In the genomic region with DNA sequence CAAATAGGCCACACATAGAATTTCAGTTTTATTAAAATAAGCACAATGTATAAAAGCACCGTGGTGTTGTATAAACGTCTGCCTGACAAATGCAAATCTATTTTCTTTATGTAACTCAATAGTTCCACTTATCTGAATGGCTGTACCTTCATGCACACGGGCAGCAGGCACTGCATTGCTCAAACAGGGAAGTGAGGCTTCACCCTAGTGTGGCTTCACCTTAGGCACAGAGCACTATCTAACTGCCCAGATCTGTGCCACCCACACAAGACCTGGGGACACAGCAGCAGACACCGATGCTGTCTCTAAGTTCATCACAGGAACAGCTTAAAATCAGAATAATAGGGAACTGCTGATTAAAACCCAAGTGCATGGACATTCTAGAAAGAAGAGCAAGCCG, we compare ENCODE assay signal across 1 cellular context.
TF ChIP-seq lines count a peak whose summit lies in the region.

No MANE protein-coding gene starts in this region.

TF ChIP-seq in K562, 482 proteins besides CTCF, POLR2A, EP300 and RAD21:
- TF ChIP-seq SREBF1 (IDR thresholded peaks at IDR 0.05; ENCODE audit: borderline replicate concordance, low read depth, low read length) = no peak
- no peak for TF ChIP-seq SIN3B (IDR thresholded peaks at IDR 0.05; ENCODE audit: low read depth)
- TF ChIP-seq ZNF785 (CRISPR knock-in tag; IDR thresholded peaks at IDR 0.05) = no peak
- TF ChIP-seq POU5F1 (IDR thresholded peaks at IDR 0.05; ENCODE audit: borderline replicate concordance, low read depth, low read length, partially characterized antibody) = no peak
- TF ChIP-seq, protein P1, sequence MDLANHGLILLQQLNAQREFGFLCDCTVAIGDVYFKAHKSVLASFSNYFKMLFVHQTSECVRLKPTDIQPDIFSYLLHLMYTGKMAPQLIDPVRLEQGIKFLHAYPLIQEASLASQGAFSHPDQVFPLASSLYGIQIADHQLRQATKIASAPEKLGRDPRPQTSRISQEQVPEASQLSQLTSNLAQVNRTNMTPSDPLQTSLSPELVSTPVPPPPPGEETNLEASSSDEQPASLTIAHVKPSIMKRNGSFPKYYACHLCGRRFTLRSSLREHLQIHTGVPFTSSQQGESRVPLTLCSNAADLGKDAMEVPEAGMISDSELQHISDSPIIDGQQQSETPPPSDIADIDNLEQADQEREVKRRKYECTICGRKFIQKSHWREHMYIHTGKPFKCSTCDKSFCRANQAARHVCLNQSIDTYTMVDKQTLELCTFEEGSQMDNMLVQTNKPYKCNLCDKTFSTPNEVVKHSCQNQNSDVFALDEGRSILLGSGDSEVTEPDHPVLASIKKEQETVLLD (IDR thresholded peaks at IDR 0.05) = no peak
- TF ChIP-seq ATF2 (CRISPR knock-in tag; IDR thresholded peaks at IDR 0.05) = no peak
TF ChIP-seq in K562: peak in this region for 0.
